In the genomic region with DNA sequence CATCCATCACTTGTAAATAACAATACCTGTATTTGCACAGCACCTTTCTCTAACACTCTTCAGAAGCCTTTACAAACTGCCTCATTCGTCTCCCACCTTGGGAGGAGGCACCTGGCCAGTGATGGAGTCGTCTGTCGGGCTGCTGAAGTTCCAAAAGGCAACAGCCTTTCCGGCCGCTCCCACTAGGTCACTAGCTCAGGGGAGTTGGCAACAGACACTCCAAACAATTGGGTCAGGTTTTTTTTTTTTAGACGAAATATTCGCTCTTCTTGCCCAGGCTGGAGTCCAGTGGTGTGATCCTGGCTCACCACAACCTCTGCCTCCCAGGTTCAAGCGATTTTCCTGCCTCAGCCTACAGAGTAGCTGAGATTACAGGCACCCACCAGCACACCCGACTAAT, we compare ENCODE assay signal across 1 cellular context.
TF ChIP-seq lines count a peak whose summit lies in the region.

No MANE protein-coding gene starts in this region.

TF ChIP-seq in GM23338, 12 proteins besides CTCF, POLR2A, EP300 and RAD21 (continued from another document):
- TF ChIP-seq, protein P1, sequence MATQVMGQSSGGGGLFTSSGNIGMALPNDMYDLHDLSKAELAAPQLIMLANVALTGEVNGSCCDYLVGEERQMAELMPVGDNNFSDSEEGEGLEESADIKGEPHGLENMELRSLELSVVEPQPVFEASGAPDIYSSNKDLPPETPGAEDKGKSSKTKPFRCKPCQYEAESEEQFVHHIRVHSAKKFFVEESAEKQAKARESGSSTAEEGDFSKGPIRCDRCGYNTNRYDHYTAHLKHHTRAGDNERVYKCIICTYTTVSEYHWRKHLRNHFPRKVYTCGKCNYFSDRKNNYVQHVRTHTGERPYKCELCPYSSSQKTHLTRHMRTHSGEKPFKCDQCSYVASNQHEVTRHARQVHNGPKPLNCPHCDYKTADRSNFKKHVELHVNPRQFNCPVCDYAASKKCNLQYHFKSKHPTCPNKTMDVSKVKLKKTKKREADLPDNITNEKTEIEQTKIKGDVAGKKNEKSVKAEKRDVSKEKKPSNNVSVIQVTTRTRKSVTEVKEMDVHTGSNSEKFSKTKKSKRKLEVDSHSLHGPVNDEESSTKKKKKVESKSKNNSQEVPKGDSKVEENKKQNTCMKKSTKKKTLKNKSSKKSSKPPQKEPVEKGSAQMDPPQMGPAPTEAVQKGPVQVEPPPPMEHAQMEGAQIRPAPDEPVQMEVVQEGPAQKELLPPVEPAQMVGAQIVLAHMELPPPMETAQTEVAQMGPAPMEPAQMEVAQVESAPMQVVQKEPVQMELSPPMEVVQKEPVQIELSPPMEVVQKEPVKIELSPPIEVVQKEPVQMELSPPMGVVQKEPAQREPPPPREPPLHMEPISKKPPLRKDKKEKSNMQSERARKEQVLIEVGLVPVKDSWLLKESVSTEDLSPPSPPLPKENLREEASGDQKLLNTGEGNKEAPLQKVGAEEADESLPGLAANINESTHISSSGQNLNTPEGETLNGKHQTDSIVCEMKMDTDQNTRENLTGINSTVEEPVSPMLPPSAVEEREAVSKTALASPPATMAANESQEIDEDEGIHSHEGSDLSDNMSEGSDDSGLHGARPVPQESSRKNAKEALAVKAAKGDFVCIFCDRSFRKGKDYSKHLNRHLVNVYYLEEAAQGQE (IDR thresholded peaks at IDR 0.05; ENCODE audit: unreplicated experiment), result no peak
- TF ChIP-seq, protein P2, sequence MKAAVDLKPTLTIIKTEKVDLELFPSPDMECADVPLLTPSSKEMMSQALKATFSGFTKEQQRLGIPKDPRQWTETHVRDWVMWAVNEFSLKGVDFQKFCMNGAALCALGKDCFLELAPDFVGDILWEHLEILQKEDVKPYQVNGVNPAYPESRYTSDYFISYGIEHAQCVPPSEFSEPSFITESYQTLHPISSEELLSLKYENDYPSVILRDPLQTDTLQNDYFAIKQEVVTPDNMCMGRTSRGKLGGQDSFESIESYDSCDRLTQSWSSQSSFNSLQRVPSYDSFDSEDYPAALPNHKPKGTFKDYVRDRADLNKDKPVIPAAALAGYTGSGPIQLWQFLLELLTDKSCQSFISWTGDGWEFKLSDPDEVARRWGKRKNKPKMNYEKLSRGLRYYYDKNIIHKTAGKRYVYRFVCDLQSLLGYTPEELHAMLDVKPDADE (IDR thresholded peaks at IDR 0.05), result no peak
- TF ChIP-seq POLR2AphosphoS5 (IDR thresholded peaks at IDR 0.05; ENCODE audit: low read depth) (no peak), CREB1 (CRISPR knock-in tag; IDR thresholded peaks at IDR 0.05; ENCODE audit: low read depth) (no peak), ZNF331 (CRISPR knock-in tag; IDR thresholded peaks at IDR 0.05; ENCODE audit: low read depth) (no peak), ZNF114 (CRISPR knock-in tag; IDR thresholded peaks at IDR 0.05) (no peak), STAT1 (IDR thresholded peaks at IDR 0.05; ENCODE audit: unreplicated experiment) (no peak)
- TF ChIP-seq, protein P3, sequence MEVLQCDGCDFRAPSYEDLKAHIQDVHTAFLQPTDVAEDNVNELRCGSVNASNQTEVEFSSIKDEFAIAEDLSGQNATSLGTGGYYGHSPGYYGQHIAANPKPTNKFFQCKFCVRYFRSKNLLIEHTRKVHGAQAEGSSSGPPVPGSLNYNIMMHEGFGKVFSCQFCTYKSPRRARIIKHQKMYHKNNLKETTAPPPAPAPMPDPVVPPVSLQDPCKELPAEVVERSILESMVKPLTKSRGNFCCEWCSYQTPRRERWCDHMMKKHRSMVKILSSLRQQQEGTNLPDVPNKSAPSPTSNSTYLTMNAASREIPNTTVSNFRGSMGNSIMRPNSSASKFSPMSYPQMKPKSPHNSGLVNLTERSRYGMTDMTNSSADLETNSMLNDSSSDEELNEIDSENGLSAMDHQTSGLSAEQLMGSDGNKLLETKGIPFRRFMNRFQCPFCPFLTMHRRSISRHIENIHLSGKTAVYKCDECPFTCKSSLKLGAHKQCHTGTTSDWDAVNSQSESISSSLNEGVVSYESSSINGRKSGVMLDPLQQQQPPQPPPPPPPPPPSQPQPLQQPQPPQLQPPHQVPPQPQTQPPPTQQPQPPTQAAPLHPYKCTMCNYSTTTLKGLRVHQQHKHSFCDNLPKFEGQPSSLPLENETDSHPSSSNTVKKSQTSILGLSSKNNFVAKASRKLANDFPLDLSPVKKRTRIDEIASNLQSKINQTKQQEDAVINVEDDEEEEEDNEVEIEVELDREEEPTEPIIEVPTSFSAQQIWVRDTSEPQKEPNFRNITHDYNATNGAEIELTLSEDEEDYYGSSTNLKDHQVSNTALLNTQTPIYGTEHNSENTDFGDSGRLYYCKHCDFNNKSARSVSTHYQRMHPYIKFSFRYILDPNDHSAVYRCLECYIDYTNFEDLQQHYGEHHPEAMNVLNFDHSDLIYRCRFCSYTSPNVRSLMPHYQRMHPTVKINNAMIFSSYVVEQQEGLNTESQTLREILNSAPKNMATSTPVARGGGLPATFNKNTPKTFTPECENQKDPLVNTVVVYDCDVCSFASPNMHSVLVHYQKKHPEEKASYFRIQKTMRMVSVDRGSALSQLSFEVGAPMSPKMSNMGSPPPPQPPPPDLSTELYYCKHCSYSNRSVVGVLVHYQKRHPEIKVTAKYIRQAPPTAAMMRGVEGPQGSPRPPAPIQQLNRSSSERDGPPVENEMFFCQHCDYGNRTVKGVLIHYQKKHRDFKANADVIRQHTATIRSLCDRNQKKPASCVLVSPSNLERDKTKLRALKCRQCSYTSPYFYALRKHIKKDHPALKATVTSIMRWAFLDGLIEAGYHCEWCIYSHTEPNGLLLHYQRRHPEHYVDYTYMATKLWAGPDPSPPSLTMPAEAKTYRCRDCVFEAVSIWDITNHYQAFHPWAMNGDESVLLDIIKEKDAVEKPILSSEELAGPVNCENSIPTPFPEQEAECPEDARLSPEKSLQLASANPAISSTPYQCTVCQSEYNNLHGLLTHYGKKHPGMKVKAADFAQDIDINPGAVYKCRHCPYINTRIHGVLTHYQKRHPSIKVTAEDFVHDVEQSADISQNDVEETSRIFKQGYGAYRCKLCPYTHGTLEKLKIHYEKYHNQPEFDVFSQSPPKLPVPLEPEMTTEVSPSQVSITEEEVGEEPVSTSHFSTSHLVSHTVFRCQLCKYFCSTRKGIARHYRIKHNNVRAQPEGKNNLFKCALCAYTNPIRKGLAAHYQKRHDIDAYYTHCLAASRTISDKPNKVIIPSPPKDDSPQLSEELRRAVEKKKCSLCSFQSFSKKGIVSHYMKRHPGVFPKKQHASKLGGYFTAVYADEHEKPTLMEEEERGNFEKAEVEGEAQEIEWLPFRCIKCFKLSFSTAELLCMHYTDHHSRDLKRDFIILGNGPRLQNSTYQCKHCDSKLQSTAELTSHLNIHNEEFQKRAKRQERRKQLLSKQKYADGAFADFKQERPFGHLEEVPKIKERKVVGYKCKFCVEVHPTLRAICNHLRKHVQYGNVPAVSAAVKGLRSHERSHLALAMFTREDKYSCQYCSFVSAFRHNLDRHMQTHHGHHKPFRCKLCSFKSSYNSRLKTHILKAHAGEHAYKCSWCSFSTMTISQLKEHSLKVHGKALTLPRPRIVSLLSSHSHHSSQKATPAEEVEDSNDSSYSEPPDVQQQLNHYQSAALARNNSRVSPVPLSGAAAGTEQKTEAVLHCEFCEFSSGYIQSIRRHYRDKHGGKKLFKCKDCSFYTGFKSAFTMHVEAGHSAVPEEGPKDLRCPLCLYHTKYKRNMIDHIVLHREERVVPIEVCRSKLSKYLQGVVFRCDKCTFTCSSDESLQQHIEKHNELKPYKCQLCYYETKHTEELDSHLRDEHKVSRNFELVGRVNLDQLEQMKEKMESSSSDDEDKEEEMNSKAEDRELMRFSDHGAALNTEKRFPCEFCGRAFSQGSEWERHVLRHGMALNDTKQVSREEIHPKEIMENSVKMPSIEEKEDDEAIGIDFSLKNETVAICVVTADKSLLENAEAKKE (CRISPR knock-in tag; IDR thresholded peaks at IDR 0.05), result no peak
